17 cellular contexts compared by ENCODE assay signal in genomic region chr2:238924032-238924431, GRCh38.
DNase-seq lines count a peak whose midpoint lies in the region; ATAC-seq, FAIRE-seq and TF ChIP-seq lines count a peak whose summit lies in the region.
"Had no signal": no experiment of that assay in that cellular context is flagged by ENCODE, and none has a peak within 500 bp of the region (broad histone marks: within the 10 kb centered on the region; RNA-seq: fewer than 3 reads in every experiment).

No MANE protein-coding gene starts in this region.

- peaks cover 32% of the 10 kb centered on the region for H3K27me3 Mint-ChIP-seq in activated naive CD4-positive, alpha-beta T cell treated with anti-CD3 and anti-CD28 coated beads, Interleukin-2, amount 10 ng/mL, durations not matched to agents 7 days and 5 days
- H3K27me3 Mint-ChIP-seq in activated naive CD4-positive, alpha-beta T cell treated with anti-CD3 and anti-CD28 coated beads for 36 hours (ENCODE audit: low read depth) = peaks cover 10% of the 10 kb centered on the region
- peaks cover 11 to 16% of the 10 kb centered on the region in 2 donors for H3K27me3 Mint-ChIP-seq in stimulated activated naive B cell treated with anti-CD40 and anti-IgM and Interleukin-4, amounts not matched to agents 10 μg/mL and 1 μg/mL and 100 μg/mL, for 72 hours

- no peaks in the 10 kb centered on the region for H3K36me3 ChIP-seq in kidney (ENCODE audit: control insufficient read depth in 1 of 2, insufficient read depth in 2 of 2, low read length in 2 of 2)
- H3K36me3 ChIP-seq in osteoblast (ENCODE audit: insufficient read depth, low read length) = no peaks in the 10 kb centered on the region
- no peaks in the 10 kb centered on the region for H3K36me3 ChIP-seq in spleen
- H3K36me3 ChIP-seq: BLaER1 treated with 17β-estradiol and CSF1 and Interleukin-3, amounts not matched to agents 10 nM and 100 nM had no signal

- H3K4me3 ChIP-seq in kidney (ENCODE audit: low read length in 2 of 2) (no peak overlapping the region), osteoblast (ENCODE audit: insufficient read depth, low read length) (no peak overlapping the region), spleen (no peak overlapping the region)
- H3K4me3 ChIP-seq: BLaER1 treated with 17β-estradiol and CSF1 and Interleukin-3, amounts not matched to agents 10 nM and 100 nM had no signal

- H3K27me3 ChIP-seq in osteoblast (ENCODE audit: insufficient read depth, low read length) (peaks cover 3% of the 10 kb centered on the region), spleen (replicated peaks in 1 of 7) (peaks cover 0 to 45% (median 0%) of the 10 kb centered on the region in 7 donors)
- H3K27me3 ChIP-seq: BLaER1 treated with 17β-estradiol and CSF1 and Interleukin-3, amounts not matched to agents 10 nM and 100 nM had no signal

- no peaks in the 10 kb centered on the region for H3K36me3 Mint-ChIP-seq in activated naive CD4-positive, alpha-beta T cell treated with anti-CD3 and anti-CD28 coated beads, Interleukin-2, amount 10 ng/mL, durations not matched to agents 7 days and 5 days
- no peaks in the 10 kb centered on the region for H3K36me3 Mint-ChIP-seq in activated naive CD4-positive, alpha-beta T cell treated with anti-CD3 and anti-CD28 coated beads for 36 hours (ENCODE audit: low read depth)
- H3K36me3 Mint-ChIP-seq in stimulated activated naive B cell treated with anti-CD40 and anti-IgM and Interleukin-4, amounts not matched to agents 10 μg/mL and 1 μg/mL and 100 μg/mL, for 72 hours = no peaks in the 10 kb centered on the region
- H3K36me3 Mint-ChIP-seq: CD4-positive, CD25-positive, alpha-beta regulatory T cell had no signal

- CTCF ChIA-PET in activated naive CD4-positive, alpha-beta T cell treated with anti-CD3 and anti-CD28 coated beads, Interleukin-2, amount 10 ng/mL, durations not matched to agents 7 days and 5 days (lab: Charles Lee) = no interaction called here
- CTCF ChIA-PET in activated naive CD4-positive, alpha-beta T cell treated with anti-CD3 and anti-CD28 coated beads for 36 hours (lab: Charles Lee) = no interaction called here

- no peak for TF ChIP-seq CTCF in kidney (IDR thresholded peaks at IDR 0.05; ENCODE audit: borderline replicate concordance, extremely low read depth, insufficient read depth)
- no peak for TF ChIP-seq CTCF in osteoblast (IDR thresholded peaks at IDR 0.05; ENCODE audit: extremely low read depth, low read depth, low read length)
- TF ChIP-seq CTCF in spleen (IDR thresholded peaks at IDR 0.05 in 8 of 11, conservative IDR thresholded peaks at IDR 0.05 in 3 of 11) = no peak

- H3K9ac ChIP-seq in kidney (ENCODE audit: low read length in 2 of 2) = no peak overlapping the region
- H3K9ac ChIP-seq: BLaER1 treated with 17β-estradiol and CSF1 and Interleukin-3, amounts not matched to agents 10 nM and 100 nM had no signal

- H3K4me3 Mint-ChIP-seq in activated naive CD4-positive, alpha-beta T cell treated with anti-CD3 and anti-CD28 coated beads, Interleukin-2, amount 10 ng/mL, durations not matched to agents 7 days and 5 days = no peak overlapping the region
- H3K4me3 Mint-ChIP-seq in activated naive CD4-positive, alpha-beta T cell treated with anti-CD3 and anti-CD28 coated beads for 36 hours = no peak overlapping the region
- no peak overlapping the region for H3K4me3 Mint-ChIP-seq in stimulated activated naive B cell treated with anti-CD40 and anti-IgM and Interleukin-4, amounts not matched to agents 10 μg/mL and 1 μg/mL and 100 μg/mL, for 72 hours
- H3K4me3 Mint-ChIP-seq: CD4-positive, CD25-positive, alpha-beta regulatory T cell; H9 had no signal

- H3K4me1 ChIP-seq in kidney (ENCODE audit: control insufficient read depth in 1 of 2, insufficient read depth in 1 of 2, low read depth in 1 of 2, low read length in 2 of 2) (no peaks in the 10 kb centered on the region), osteoblast (ENCODE audit: insufficient read depth, low read length) (peaks cover under 1% of the 10 kb centered on the region), spleen (no peaks in the 10 kb centered on the region)
- H3K4me1 ChIP-seq: BLaER1 treated with 17β-estradiol and CSF1 and Interleukin-3, amounts not matched to agents 10 nM and 100 nM had no signal

- H3K79me2 ChIP-seq in osteoblast (ENCODE audit: insufficient read depth, low read length) = no peaks in the 10 kb centered on the region

- no peak for FAIRE-seq in kidney (lab: Jason Lieb, UNC)
- FAIRE-seq: G401.6, GM12891 had no signal

- peak; percentile 1 for DNase-seq in activated naive CD4-positive, alpha-beta T cell treated with anti-CD3 and anti-CD28 coated beads, Interleukin-2, amount 10 ng/mL, durations not matched to agents 7 days and 5 days
- DNase-seq in activated naive CD4-positive, alpha-beta T cell treated with anti-CD3 and anti-CD28 coated beads for 36 hours = no peak
- DNase-seq in kidney (peak; percentile 37), osteoblast (ENCODE audit: insufficient read length, low spot score, missing footprints) (peak; percentile 26), spleen (peak; percentile 56), T-helper 2 cell (no peak), DMS79 treated with DMSO at 0.1 percent for 48 hours (lab: John Stamatoyannopoulos, UW) (no peak)
- no peak for DNase-seq in stimulated activated naive B cell treated with anti-CD40 and anti-IgM and Interleukin-4, amounts not matched to agents 10 μg/mL and 1 μg/mL and 100 μg/mL, for 72 hours
- DNase-seq: 8988T; CD4-positive, CD25-positive, alpha-beta regulatory T cell; DMS79; EL; GOT3; H9 had no signal

- H3K4me2 ChIP-seq in osteoblast (ENCODE audit: insufficient read depth, low read length) = no peak overlapping the region
- H3K4me2 ChIP-seq: BLaER1 treated with 17β-estradiol and CSF1 and Interleukin-3, amounts not matched to agents 10 nM and 100 nM had no signal

- H3K4me1 Mint-ChIP-seq in activated naive CD4-positive, alpha-beta T cell treated with anti-CD3 and anti-CD28 coated beads, Interleukin-2, amount 10 ng/mL, durations not matched to agents 7 days and 5 days = no peaks in the 10 kb centered on the region
- H3K4me1 Mint-ChIP-seq in activated naive CD4-positive, alpha-beta T cell treated with anti-CD3 and anti-CD28 coated beads for 36 hours (ENCODE audit: low read depth) = no peaks in the 10 kb centered on the region
- no peaks in the 10 kb centered on the region for H3K4me1 Mint-ChIP-seq in stimulated activated naive B cell treated with anti-CD40 and anti-IgM and Interleukin-4, amounts not matched to agents 10 μg/mL and 1 μg/mL and 100 μg/mL, for 72 hours
- H3K4me1 Mint-ChIP-seq: CD4-positive, CD25-positive, alpha-beta regulatory T cell; H9 had no signal

- no peak for TF ChIP-seq POLR2A in spleen (IDR thresholded peaks at IDR 0.05)

- H3K27ac ChIP-seq in kidney (ENCODE audit: low read depth in 2 of 2, low read length in 2 of 2) = no peak overlapping the region
- H3K27ac ChIP-seq in osteoblast (ENCODE audit: low read depth, low read length) = no peak overlapping the region
- H3K27ac ChIP-seq in spleen = no peak overlapping the region
- H3K27ac ChIP-seq: BLaER1 treated with 17β-estradiol and CSF1 and Interleukin-3, amounts not matched to agents 10 nM and 100 nM had no signal

- 75 to 88% (median 84%) methylated on average over 14 of the region's 14 CpGs for WGBS in spleen, 5 donors

- no peaks in the 10 kb centered on the region for H3K9me3 Mint-ChIP-seq in activated naive CD4-positive, alpha-beta T cell treated with anti-CD3 and anti-CD28 coated beads, Interleukin-2, amount 10 ng/mL, durations not matched to agents 7 days and 5 days
- H3K9me3 Mint-ChIP-seq in activated naive CD4-positive, alpha-beta T cell treated with anti-CD3 and anti-CD28 coated beads for 36 hours = no peaks in the 10 kb centered on the region
- no peaks in the 10 kb centered on the region for H3K9me3 Mint-ChIP-seq in stimulated activated naive B cell treated with anti-CD40 and anti-IgM and Interleukin-4, amounts not matched to agents 10 μg/mL and 1 μg/mL and 100 μg/mL, for 72 hours
- H3K9me3 Mint-ChIP-seq: H9 had no signal

- H4K20me1 ChIP-seq in osteoblast (ENCODE audit: insufficient read depth, low read length) = no peaks in the 10 kb centered on the region
- H4K20me1 ChIP-seq: BLaER1 treated with 17β-estradiol and CSF1 and Interleukin-3, amounts not matched to agents 10 nM and 100 nM had no signal

- H2AFZ ChIP-seq in osteoblast (ENCODE audit: low read length) = no peak overlapping the region

- ATAC-seq in stimulated activated naive B cell treated with anti-CD40 and anti-IgM and Interleukin-4, amounts not matched to agents 10 μg/mL and 1 μg/mL and 100 μg/mL, for 72 hours (replicated peaks) = no peak

- intact Hi-C loops in activated naive CD4-positive, alpha-beta T cell treated with anti-CD3 and anti-CD28 coated beads for 36 hours (cut with micrococcal nuclease) = no loop called here
- intact Hi-C loops in kidney (cut with DNase I) = no loop called here
- intact Hi-C loops in spleen (cut with DNase I; ENCODE audit: low total_unique reads) = no loop called here

- H3K27ac Mint-ChIP-seq in activated naive CD4-positive, alpha-beta T cell treated with anti-CD3 and anti-CD28 coated beads, Interleukin-2, amount 10 ng/mL, durations not matched to agents 7 days and 5 days = no peak overlapping the region
- H3K27ac Mint-ChIP-seq in activated naive CD4-positive, alpha-beta T cell treated with anti-CD3 and anti-CD28 coated beads for 36 hours = no peak overlapping the region
- H3K27ac Mint-ChIP-seq in stimulated activated naive B cell treated with anti-CD40 and anti-IgM and Interleukin-4, amounts not matched to agents 10 μg/mL and 1 μg/mL and 100 μg/mL, for 72 hours = no peak overlapping the region
- H3K27ac Mint-ChIP-seq: CD4-positive, CD25-positive, alpha-beta regulatory T cell had no signal

- no peaks in the 10 kb centered on the region for H3K9me3 ChIP-seq in kidney (ENCODE audit: control insufficient read depth in 1 of 2, low read length in 2 of 2)
- no peaks in the 10 kb centered on the region for H3K9me3 ChIP-seq in osteoblast (ENCODE audit: low read depth, low read length)
- H3K9me3 ChIP-seq in spleen = no peaks in the 10 kb centered on the region
- H3K9me3 ChIP-seq: BLaER1 treated with 17β-estradiol and CSF1 and Interleukin-3, amounts not matched to agents 10 nM and 100 nM had no signal

Comparison
In these comparisons a context has a peak if more than half of its experiments do, and no peak if none do; other contexts are left out.
1. DNase-seq: peak in activated naive CD4-positive, alpha-beta T cell treated with anti-CD3 and anti-CD28 coated beads, Interleukin-2, amount 10 ng/mL, durations not matched to agents 7 days and 5 days (single experiment), kidney (single experiment), osteoblast (single experiment) and spleen (single experiment); none in activated naive CD4-positive, alpha-beta T cell treated with anti-CD3 and anti-CD28 coated beads for 36 hours (single experiment), stimulated activated naive B cell treated with anti-CD40 and anti-IgM and Interleukin-4, amounts not matched to agents 10 μg/mL and 1 μg/mL and 100 μg/mL, for 72 hours (single experiment), T-helper 2 cell (0 of 5) and DMS79 treated with DMSO at 0.1 percent for 48 hours (single experiment).